ENCODE assay signal across 15 cellular contexts in the genomic region with DNA sequence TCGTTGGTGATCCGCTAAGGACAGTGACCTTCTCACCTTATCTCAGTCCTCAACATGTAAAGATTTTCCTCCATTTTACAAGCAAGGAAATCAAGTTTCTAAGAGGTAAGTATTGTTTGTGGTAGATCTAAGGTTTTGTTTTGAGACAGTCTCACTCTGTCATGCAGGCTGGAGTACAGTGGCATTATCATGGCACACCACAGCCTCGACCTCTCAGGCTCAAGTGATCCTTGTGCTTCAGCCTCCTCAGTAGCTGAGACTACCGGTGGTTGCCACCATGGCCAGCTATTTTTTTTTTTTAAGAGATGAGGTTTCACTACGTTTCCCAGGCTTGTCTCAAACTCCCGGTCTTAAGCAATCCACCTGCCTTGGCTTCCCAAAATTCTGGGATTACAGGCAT.
"Had no signal": no experiment of that assay in that cellular context is flagged by ENCODE, and none has a peak within 500 bp of the region (broad histone marks: within the 10 kb centered on the region; RNA-seq: fewer than 3 reads in every experiment).

No MANE protein-coding gene starts in this region.

- H3K4me3 Mint-ChIP-seq: dendritic cell treated with granulocyte-macrophage colony-stimulating factor and Interleukin-4, amounts not matched to agents 40 ng/mL and 50 ng/mL, for 4 days; effector memory CD8-positive, alpha-beta T cell; memory B cell; natural killer cell treated with Interleukin-12 subunit alpha and Interleukin-12 subunit beta and Interleukin-15 and Interleukin-18, amount 100 ng/mL, for 72 hours had no signal

- H3K4me1 Mint-ChIP-seq: memory B cell had no signal

- DNase-seq: activated CD4-positive, alpha-beta T cell treated with anti-CD3 and anti-CD28 coated beads, Interleukin-2, amount 50 U/mL, for 4 hours; activated CD4-positive, CD25-positive, alpha-beta regulatory T cell; cerebellar nuclear complex; effector memory CD8-positive, alpha-beta T cell; foreskin melanocyte; head of caudate nucleus; left ventricle myocardium superior; nucleus accumbens; SJCRH30; stimulated activated CD4-positive, alpha-beta T cell treated with anti-CD3 and anti-CD28 coated beads, Interleukin-4, amount 100 ng/mL, for 1 hour; stomach; upper lobe of right lung had no signal

- H3K9me3 Mint-ChIP-seq: dendritic cell treated with granulocyte-macrophage colony-stimulating factor and Interleukin-4, amounts not matched to agents 40 ng/mL and 50 ng/mL, for 4 days; effector memory CD8-positive, alpha-beta T cell; memory B cell; natural killer cell treated with Interleukin-12 subunit alpha and Interleukin-12 subunit beta and Interleukin-15 and Interleukin-18, amount 100 ng/mL, for 72 hours had no signal

- H3K27ac Mint-ChIP-seq: dendritic cell treated with granulocyte-macrophage colony-stimulating factor and Interleukin-4, amounts not matched to agents 40 ng/mL and 50 ng/mL, for 4 days; effector memory CD8-positive, alpha-beta T cell; memory B cell; natural killer cell treated with Interleukin-12 subunit alpha and Interleukin-12 subunit beta and Interleukin-15 and Interleukin-18, amount 100 ng/mL, for 72 hours had no signal

- H3K36me3 Mint-ChIP-seq: memory B cell; natural killer cell treated with Interleukin-12 subunit alpha and Interleukin-12 subunit beta and Interleukin-15 and Interleukin-18, amount 100 ng/mL, for 72 hours had no signal

- ATAC-seq: effector memory CD8-positive, alpha-beta T cell; natural killer cell treated with Interleukin-12 subunit alpha and Interleukin-12 subunit beta and Interleukin-15 and Interleukin-18, amount 100 ng/mL, for 72 hours; upper lobe of right lung had no signal

- H3K27me3 Mint-ChIP-seq: dendritic cell treated with granulocyte-macrophage colony-stimulating factor and Interleukin-4, amounts not matched to agents 40 ng/mL and 50 ng/mL, for 4 days; effector memory CD8-positive, alpha-beta T cell; natural killer cell treated with Interleukin-12 subunit alpha and Interleukin-12 subunit beta and Interleukin-15 and Interleukin-18, amount 100 ng/mL, for 72 hours had no signal
